Comparison of ENCODE assay signal across 1 cellular context in genomic region chrX:28229217-28229616, GRCh38.
TF ChIP-seq lines count a peak whose summit lies in the region.

No MANE protein-coding gene starts in this region.

TF ChIP-seq in HEK293, 187 proteins besides CTCF, POLR2A, EP300 and RAD21 (continued from another document):
- TF ChIP-seq ZNF501 (tag by site-specific recombination; IDR thresholded peaks at IDR 0.05) (no peak), ZNF202 (tag by site-specific recombination; IDR thresholded peaks at IDR 0.05; ENCODE audit: borderline replicate concordance) (no peak), HOXC10 (CRISPR knock-in tag; IDR thresholded peaks at IDR 0.05) (no peak), ZNF555 (tag by site-specific recombination; conservative IDR thresholded peaks at IDR 0.05) (peak; percentile 50), ZNF266 (tag by site-specific recombination; IDR thresholded peaks at IDR 0.05; ENCODE audit: low read depth) (no peak), ZNF629 (tag by site-specific recombination; IDR thresholded peaks at IDR 0.05) (no peak), ZNF704 (tag by site-specific recombination; IDR thresholded peaks at IDR 0.05) (no peak), ZNF660 (tag by site-specific recombination; IDR thresholded peaks at IDR 0.05) (no peak), ZNF571 (tag by site-specific recombination; IDR thresholded peaks at IDR 0.05) (no peak), ZBTB21 (tag by site-specific recombination; IDR thresholded peaks at IDR 0.05) (no peak), ZNF610 (tag by site-specific recombination; IDR thresholded peaks at IDR 0.05; ENCODE audit: borderline replicate concordance) (no peak), ZSCAN30 (tag by site-specific recombination; IDR thresholded peaks at IDR 0.05) (no peak), ZBTB11 (tag by site-specific recombination; conservative IDR thresholded peaks at IDR 0.05; ENCODE audit: low read depth) (peak; percentile 40; the same call in 1 of the 2 replicates), ZNF121 (tag by site-specific recombination; IDR thresholded peaks at IDR 0.05) (no peak), GLI4 (tag by site-specific recombination; IDR thresholded peaks at IDR 0.05) (no peak), ZSCAN4 (tag by site-specific recombination; IDR thresholded peaks at IDR 0.05) (no peak)
